In genomic region chr16:66706506-66706880, GRCh38 we compare ENCODE assay signal across 13 cellular contexts. TPM values are rescaled to one million over a fixed set of nuclear protein-coding genes. Genes with fewer than 3 reads are reported as not detected.
DNase-seq lines count a peak whose midpoint lies in the region; ATAC-seq, FAIRE-seq and TF ChIP-seq lines count a peak whose summit lies in the region.
"Had no signal": no experiment of that assay in that cellular context is flagged by ENCODE, and none has a peak within 500 bp of the region (broad histone marks: within the 10 kb centered on the region; RNA-seq: fewer than 3 reads in every experiment).

No MANE protein-coding gene starts in this region.

- peak overlapping the region; percentile 11 to 45 for H3K27ac ChIP-seq in esophagus (ENCODE audit: low read depth in 2 of 2, low read length in 1 of 2)
- H3K27ac ChIP-seq in tibial artery: peak overlapping the region; percentile 82 to 87

- POLR2A ChIA-PET in WTC11 (lab: Charles Lee): no interaction called here

- intact Hi-C loops in tibial artery (cut with DNase I; ENCODE audit: low total_unique reads): no loop called here

- CTCF ChIA-PET in WTC11 (lab: Charles Lee): interaction anchor here (0.9 kb wide), 1 partner anchor 9 kb away, joined by 3 read pairs; no protein-coding TSS in a partner anchor

- H3K36me3 Mint-ChIP-seq in WTC11: no peaks in the 10 kb centered on the region
- H3K36me3 Mint-ChIP-seq: T-cell had no signal

- no peak overlapping the region for H3K27ac Mint-ChIP-seq in WTC11
- H3K27ac Mint-ChIP-seq: T-cell had no signal

- H3K36me3 ChIP-seq in esophagus (ENCODE audit: control insufficient read depth in 2 of 2, insufficient read depth in 2 of 2, low read length in 1 of 2): no peaks in the 10 kb centered on the region
- H3K36me3 ChIP-seq in tibial artery: no peaks in the 10 kb centered on the region

- TF ChIP-seq CTCF in WTC11 (IDR thresholded peaks at IDR 0.05): no peak
- no peak for TF ChIP-seq CTCF in tibial artery (IDR thresholded peaks at IDR 0.05)

- no peaks in the 10 kb centered on the region for H3K27me3 Mint-ChIP-seq in WTC11 (ENCODE audit: low read depth)

- no peak for DNase-seq in WTC11 (ENCODE audit: low spot score)
- peak; percentile 68 for DNase-seq in mesenteric fat pad (ENCODE audit: low spot score)
- DNase-seq in tibial artery: no peak
- DNase-seq in GM12892 (ENCODE audit: insufficient read length): no peak
- no peak for DNase-seq in NCI-H146 treated with DMSO at 0.1 percent for 48 hours (lab: John Stamatoyannopoulos, UW; ENCODE audit: unreplicated experiment)
- DNase-seq: activated CD4-positive, alpha-beta T cell treated with anti-CD3 and anti-CD28 coated beads for 48 hours; NCI-H1694 treated with DMSO at 0.1 percent for 48 hours; stimulated activated naive CD4-positive, alpha-beta T cell treated with Interleukin-2 at 50 U/mL for 16 hours; T-cell had no signal

- ATAC-seq in WTC11 (peak; percentile 44), HG03521 (IDR thresholded peaks at IDR 0.05; ENCODE audit: unreplicated experiment) (no peak), GM19463 (IDR thresholded peaks at IDR 0.05; ENCODE audit: unreplicated experiment) (no peak)
- ATAC-seq: T-cell had no signal

- 34 to 38% methylated on average over 8 of the region's 8 CpGs for WGBS in esophagus, 2 donors

- TF ChIP-seq POLR2A in GM12892 (IDR thresholded peaks at IDR 0.05; ENCODE audit: low read depth, low read length): no peak

- H3K4me1 ChIP-seq in esophagus (ENCODE audit: control insufficient read depth in 2 of 2, insufficient read depth in 2 of 2, low read length in 1 of 2): peaks cover 0 to 4% of the 10 kb centered on the region in 2 donors
- H3K4me1 ChIP-seq in tibial artery: peaks cover 0 to 44% (median 24%) of the 10 kb centered on the region in 4 donors

- H3K4me3 ChIP-seq in esophagus (ENCODE audit: low read depth in 1 of 2, low read length in 2 of 2): no peak overlapping the region
- H3K4me3 ChIP-seq in tibial artery: peak overlapping the region; percentile 9 to 29

- H3K4me1 Mint-ChIP-seq in WTC11: peaks cover 11% of the 10 kb centered on the region
- H3K4me1 Mint-ChIP-seq: T-cell had no signal

- no peaks in the 10 kb centered on the region; the same call in 1 of the 2 replicates for H3K9me3 Mint-ChIP-seq in WTC11
- H3K9me3 Mint-ChIP-seq: T-cell had no signal

- H3K9me3 ChIP-seq in esophagus (ENCODE audit: control insufficient read depth in 2 of 2, insufficient read depth in 1 of 2, low read depth in 1 of 2, low read length in 1 of 2) (no peaks in the 10 kb centered on the region), tibial artery (peaks cover 0 to 1% (median 0%) of the 10 kb centered on the region in 3 donors)

- no peak overlapping the region for H3K4me3 Mint-ChIP-seq in WTC11
- H3K4me3 Mint-ChIP-seq: T-cell had no signal

- FAIRE-seq in GM12892 (lab: Jason Lieb, UNC): no peak
- FAIRE-seq: islet of Langerhans had no signal

- no peaks in the 10 kb centered on the region for H3K27me3 ChIP-seq in esophagus (ENCODE audit: control insufficient read depth in 1 of 2, insufficient read depth in 2 of 2, low read length in 2 of 2)
- no peaks in the 10 kb centered on the region for H3K27me3 ChIP-seq in tibial artery

TF ChIP-seq in WTC11, 78 proteins besides CTCF, POLR2A, EP300 and RAD21 (continues in another document):
- no peak for TF ChIP-seq ZNF512 (CRISPR knock-in tag; IDR thresholded peaks at IDR 0.05; ENCODE audit: borderline replicate concordance)
- no peak for TF ChIP-seq HMGA2 (CRISPR knock-in tag; IDR thresholded peaks at IDR 0.05)
- TF ChIP-seq CBFB (CRISPR knock-in tag; IDR thresholded peaks at IDR 0.05; ENCODE audit: low read depth): no peak
- TF ChIP-seq TCF7 (CRISPR knock-in tag; IDR thresholded peaks at IDR 0.05; ENCODE audit: low read depth): no peak
- TF ChIP-seq SMAD3 (CRISPR knock-in tag; IDR thresholded peaks at IDR 0.05; ENCODE audit: borderline replicate concordance): no peak
- no peak for TF ChIP-seq ZNF138 (CRISPR knock-in tag; conservative IDR thresholded peaks at IDR 0.05)
- TF ChIP-seq E2F4 (CRISPR knock-in tag; IDR thresholded peaks at IDR 0.05; ENCODE audit: borderline replicate concordance, low read depth): no peak
- no peak for TF ChIP-seq EMX1 (CRISPR knock-in tag; IDR thresholded peaks at IDR 0.05)
- TF ChIP-seq ZNF425 (CRISPR knock-in tag; conservative IDR thresholded peaks at IDR 0.05): no peak
- TF ChIP-seq, protein P1, sequence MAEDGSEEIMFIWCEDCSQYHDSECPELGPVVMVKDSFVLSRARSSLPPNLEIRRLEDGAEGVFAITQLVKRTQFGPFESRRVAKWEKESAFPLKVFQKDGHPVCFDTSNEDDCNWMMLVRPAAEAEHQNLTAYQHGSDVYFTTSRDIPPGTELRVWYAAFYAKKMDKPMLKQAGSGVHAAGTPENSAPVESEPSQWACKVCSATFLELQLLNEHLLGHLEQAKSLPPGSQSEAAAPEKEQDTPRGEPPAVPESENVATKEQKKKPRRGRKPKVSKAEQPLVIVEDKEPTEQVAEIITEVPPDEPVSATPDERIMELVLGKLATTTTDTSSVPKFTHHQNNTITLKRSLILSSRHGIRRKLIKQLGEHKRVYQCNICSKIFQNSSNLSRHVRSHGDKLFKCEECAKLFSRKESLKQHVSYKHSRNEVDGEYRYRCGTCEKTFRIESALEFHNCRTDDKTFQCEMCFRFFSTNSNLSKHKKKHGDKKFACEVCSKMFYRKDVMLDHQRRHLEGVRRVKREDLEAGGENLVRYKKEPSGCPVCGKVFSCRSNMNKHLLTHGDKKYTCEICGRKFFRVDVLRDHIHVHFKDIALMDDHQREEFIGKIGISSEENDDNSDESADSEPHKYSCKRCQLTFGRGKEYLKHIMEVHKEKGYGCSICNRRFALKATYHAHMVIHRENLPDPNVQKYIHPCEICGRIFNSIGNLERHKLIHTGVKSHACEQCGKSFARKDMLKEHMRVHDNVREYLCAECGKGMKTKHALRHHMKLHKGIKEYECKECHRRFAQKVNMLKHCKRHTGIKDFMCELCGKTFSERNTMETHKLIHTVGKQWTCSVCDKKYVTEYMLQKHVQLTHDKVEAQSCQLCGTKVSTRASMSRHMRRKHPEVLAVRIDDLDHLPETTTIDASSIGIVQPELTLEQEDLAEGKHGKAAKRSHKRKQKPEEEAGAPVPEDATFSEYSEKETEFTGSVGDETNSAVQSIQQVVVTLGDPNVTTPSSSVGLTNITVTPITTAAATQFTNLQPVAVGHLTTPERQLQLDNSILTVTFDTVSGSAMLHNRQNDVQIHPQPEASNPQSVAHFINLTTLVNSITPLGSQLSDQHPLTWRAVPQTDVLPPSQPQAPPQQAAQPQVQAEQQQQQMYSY (CRISPR knock-in tag; IDR thresholded peaks at IDR 0.05): no peak
- TF ChIP-seq CREM (CRISPR knock-in tag; IDR thresholded peaks at IDR 0.05): no peak
- TF ChIP-seq ZNF416 (CRISPR knock-in tag; IDR thresholded peaks at IDR 0.05): no peak

RNA-seq across cellular contexts. Expression of gene CMTM4, which starts 9.9 kb away (rescaled TPM):
- total RNA-seq in WTC11 (2021) (56.2 to 60.6 TPM (median 58.5 TPM) in 3 replicates), mesenteric fat pad (17.9 TPM)
- 1 to 10 TPM; 5.1 to 7.3 TPM for polyA plus RNA-seq in esophagus
- 0.55 TPM for polyA plus RNA-seq in GM12892 (2012; ENCODE audit: missing spikeins)

RNA-seq across cellular contexts. Expression of gene DYNC1LI2, which starts 44.9 kb away (rescaled TPM):
- total RNA-seq in WTC11 (2021) (82.7 to 89.8 TPM (median 89.7 TPM) in 3 replicates), mesenteric fat pad (162 TPM)
- polyA plus RNA-seq in esophagus: 10 to 100 TPM; 34.5 to 41.3 TPM
- polyA plus RNA-seq in GM12892 (2012; ENCODE audit: missing spikeins): 20.8 TPM

Comparison
In these comparisons a context has a peak if more than half of its experiments do, and no peak if none do; other contexts are left out.
1. H3K4me3 ChIP-seq: peak in tibial artery (2 of 2); none in esophagus (0 of 2).